Comparison of ENCODE assay signal across 8 cellular contexts in the genomic region with DNA sequence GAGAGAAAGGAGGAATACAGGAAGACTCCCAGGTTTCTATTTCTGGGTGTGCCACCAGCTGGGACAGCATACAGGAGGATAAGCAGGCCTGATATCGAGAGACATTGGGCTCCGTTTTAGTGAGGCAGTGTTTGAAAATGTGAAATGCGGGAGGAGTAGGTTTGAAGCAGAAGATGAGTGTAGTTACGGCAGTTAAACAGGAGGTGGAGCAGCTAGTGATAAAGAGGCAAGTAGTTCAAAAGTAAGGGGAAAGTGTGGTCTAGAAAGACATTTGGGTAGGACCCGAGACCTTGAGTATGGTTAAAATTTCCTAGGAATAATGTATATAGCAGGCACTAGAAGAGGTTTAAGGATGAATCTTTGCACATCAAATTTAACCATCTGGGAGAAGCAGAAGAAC. TPM values are rescaled to one million over a fixed set of nuclear protein-coding genes. Genes with fewer than 3 reads are reported as not detected.
DNase-seq lines count a peak whose midpoint lies in the region; ATAC-seq and TF ChIP-seq lines count a peak whose summit lies in the region.

No MANE protein-coding gene starts in this region.

- no peaks in the 10 kb centered on the region for H3K27me3 ChIP-seq in upper lobe of right lung

- intact Hi-C loops in upper lobe of right lung (cut with DNase I) = no loop called here

- H3K27ac ChIP-seq in upper lobe of right lung = no peak overlapping the region

- peak; percentile 53 for ATAC-seq in GM21423 (IDR thresholded peaks at IDR 0.05; ENCODE audit: unreplicated experiment)
- ATAC-seq in upper lobe of right lung = peak; percentile 36
- ATAC-seq in HG02571 (IDR thresholded peaks at IDR 0.05; ENCODE audit: unreplicated experiment) = no peak

- peak; percentile 28 for TF ChIP-seq CTCF in upper lobe of right lung (IDR thresholded peaks at IDR 0.05)

- peaks cover 60% of the 10 kb centered on the region for H3K36me3 ChIP-seq in upper lobe of right lung

- no peaks in the 10 kb centered on the region for H3K9me3 ChIP-seq in upper lobe of right lung

- no peaks in the 10 kb centered on the region for H3K4me1 ChIP-seq in upper lobe of right lung

- DNase-seq in ELR (ENCODE audit: low read depth) (peak; percentile 43), OCI-M1 (lab: John Stamatoyannopoulos, UW) (peak; percentile 37), fibroblast of peridontal ligament (ENCODE audit: extremely low read depth) (peak; percentile 69), upper lobe of right lung (no peak), NCI-H1105 treated with DMSO at 0.1 percent for 48 hours (lab: John Stamatoyannopoulos, UW) (no peak)
- no peak for DNase-seq in activated CD4-positive, alpha-beta T cell treated with anti-CD3 and anti-CD28 coated beads for 4 hours

- H3K4me3 ChIP-seq in upper lobe of right lung = no peak overlapping the region

RNA-seq across cellular contexts. Expression of a gene that starts 42.4 kb away (rescaled TPM):
- 42.7 TPM for total RNA-seq in upper lobe of right lung

Comparison
In these comparisons a context has a peak if more than half of its experiments do, and no peak if none do; other contexts are left out.
1. DNase-seq: peak in ELR (single experiment), OCI-M1 (single experiment) and fibroblast of peridontal ligament (single experiment); none in upper lobe of right lung (single experiment), activated CD4-positive, alpha-beta T cell treated with anti-CD3 and anti-CD28 coated beads for 4 hours (0 of 2) and NCI-H1105 treated with DMSO at 0.1 percent for 48 hours (single experiment).